In genomic region chr4:152630361-152630760, GRCh38 we compare ENCODE assay signal across 1 cellular context.
TF ChIP-seq lines count a peak whose summit lies in the region.

No MANE protein-coding gene starts in this region.

TF ChIP-seq in K562, 482 proteins besides CTCF, POLR2A, EP300 and RAD21 (continued from another document and continues in another):
- TF ChIP-seq ZNF407 (IDR thresholded peaks at IDR 0.05; ENCODE audit: low read depth) (no peak), ZNF785 (CRISPR knock-in tag; IDR thresholded peaks at IDR 0.05) (no peak), ZBTB5 (IDR thresholded peaks at IDR 0.05) (no peak), TCF7 (IDR thresholded peaks at IDR 0.05; ENCODE audit: borderline replicate concordance) (no peak), TEAD1 (CRISPR knock-in tag; IDR thresholded peaks at IDR 0.05) (no peak), HIVEP1 (CRISPR knock-in tag; IDR thresholded peaks at IDR 0.05) (no peak), MXD1 (CRISPR knock-in tag; IDR thresholded peaks at IDR 0.05; ENCODE audit: borderline replicate concordance, poor library complexity, severe bottlenecking) (no peak), ZNF511 (CRISPR knock-in tag; IDR thresholded peaks at IDR 0.05) (no peak), PYGO2 (tag; IDR thresholded peaks at IDR 0.05) (no peak), ZNF583 (CRISPR knock-in tag; IDR thresholded peaks at IDR 0.05) (no peak), ZBTB2 (IDR thresholded peaks at IDR 0.05) (no peak), ZNF239 (CRISPR knock-in tag; IDR thresholded peaks at IDR 0.05) (no peak), CREB5 (CRISPR knock-in tag; IDR thresholded peaks at IDR 0.05) (no peak), PATZ1 (CRISPR knock-in tag; IDR thresholded peaks at IDR 0.05; ENCODE audit: borderline replicate concordance) (no peak), HLTF (IDR thresholded peaks at IDR 0.05) (no peak), JUND (IDR thresholded peaks at IDR 0.05; ENCODE audit: borderline replicate concordance, low read depth, low read length) (no peak), JUND (tag; IDR thresholded peaks at IDR 0.05; ENCODE audit: borderline replicate concordance, low read depth, low read length) (no peak), TFAP4 (CRISPR knock-in tag; IDR thresholded peaks at IDR 0.05; ENCODE audit: borderline replicate concordance) (no peak; the same call in 1 of the 2 replicates), SIRT6 (IDR thresholded peaks at IDR 0.05; ENCODE audit: low read depth, low read length) (no peak), ATF3 (IDR thresholded peaks at IDR 0.05) (peak; percentile 11; the same call in 1 of the 2 replicates), ATF3 (CRISPR knock-in tag; conservative IDR thresholded peaks at IDR 0.05) (no peak), IFI16 (CRISPR knock-in tag; IDR thresholded peaks at IDR 0.05) (no peak), ZNF277 (CRISPR knock-in tag; IDR thresholded peaks at IDR 0.05; ENCODE audit: borderline replicate concordance) (no peak), MTA1 (IDR thresholded peaks at IDR 0.05; ENCODE audit: borderline replicate concordance) (no peak), GTF2E2 (tag; IDR thresholded peaks at IDR 0.05) (no peak), TEAD2 (tag; IDR thresholded peaks at IDR 0.05) (no peak), NR2C1 (IDR thresholded peaks at IDR 0.05) (no peak), NR2C1 (tag; IDR thresholded peaks at IDR 0.05) (no peak), CBFA2T2 (conservative IDR thresholded peaks at IDR 0.05) (peak; percentile 57), ZNF699 (CRISPR knock-in tag; IDR thresholded peaks at IDR 0.05; ENCODE audit: insufficient replicate concordance) (no peak), RFX5 (IDR thresholded peaks at IDR 0.05; ENCODE audit: low read depth, low read length) (no peak), MTA2 (IDR thresholded peaks at IDR 0.05; ENCODE audit: low read depth) (peak; percentile 48; the same call in 1 of the 2 replicates), CBFA2T3 (IDR thresholded peaks at IDR 0.05) (peak; percentile 78)
